8 cellular contexts compared by ENCODE assay signal in genomic region chr7:155643804-155644177, GRCh38. TPM values are rescaled to one million over a fixed set of nuclear protein-coding genes. Genes with fewer than 3 reads are reported as not detected.
DNase-seq lines count a peak whose midpoint lies in the region; ATAC-seq, FAIRE-seq and TF ChIP-seq lines count a peak whose summit lies in the region.

No MANE protein-coding gene starts in this region.

- H3K4me1 ChIP-seq in body of pancreas, result peaks cover 27% of the 10 kb centered on the region

- H3K27me3 ChIP-seq in body of pancreas, result no peaks in the 10 kb centered on the region

- H3K27ac ChIP-seq in body of pancreas, result peak overlapping the region; percentile 80 to 96 (median 94)

- ATAC-seq in HG03460 (IDR thresholded peaks at IDR 0.05; ENCODE audit: unreplicated experiment) (peak; percentile 24), body of pancreas (peak; percentile 7), GM18867 (IDR thresholded peaks at IDR 0.05; ENCODE audit: unreplicated experiment) (no peak), HG03159 (IDR thresholded peaks at IDR 0.05; ENCODE audit: unreplicated experiment) (no peak)

- intact Hi-C loops in body of pancreas (cut with DNase I), result no loop called here

- no peaks in the 10 kb centered on the region for H3K36me3 ChIP-seq in body of pancreas (replicated peaks in 1 of 2; ENCODE audit: insufficient read depth in 1 of 2, low read depth in 2 of 2)

- no peak for TF ChIP-seq CTCF in body of pancreas (IDR thresholded peaks at IDR 0.05)

- DNase-seq in body of pancreas, result peak in 1 of 4 donors; percentile 20
- peak; percentile 7 for DNase-seq in medulla oblongata (ENCODE audit: extremely low spot score)
- DNase-seq in activated CD4-positive, CD25-positive, alpha-beta regulatory T cell treated with anti-CD3 and anti-CD28 coated beads, Interleukin-2, amount 50 U/mL, for 72 hours, result no peak
- no peak for DNase-seq in RCC 7860 (ENCODE audit: low spot score)

- no peak for FAIRE-seq in RCC 7860 (lab: Jason Lieb, UNC)

- WGBS in body of pancreas, 2 donors, result 1 to 5% methylated on average over 11 to 28 of the region's 32 CpGs

- peaks cover 0 to 1% (median 0%) of the 10 kb centered on the region in 3 donors for H3K9me3 ChIP-seq in body of pancreas

- H3K4me3 ChIP-seq in GM08714 (ENCODE audit: low read length) (peak overlapping the region; percentile 80), body of pancreas (peak overlapping the region; percentile 93 to 99)

- TF ChIP-seq POLR2A in body of pancreas (IDR thresholded peaks at IDR 0.05), result no peak

RNA-seq across cellular contexts. Expression of gene RBM33, which starts 0.7 kb away (rescaled TPM):
- 10 to 100 TPM; 30.6 to 78.4 TPM for total RNA-seq in body of pancreas

Comparison
In these comparisons a context has a peak if more than half of its experiments do, and no peak if none do; other contexts are left out.
1. ATAC-seq: peak in HG03460 (single experiment) and body of pancreas (single experiment); none in GM18867 (single experiment) and HG03159 (single experiment).